ENCODE assay signal across 8 cellular contexts in genomic region chr11:14358729-14359439, GRCh38.
DNase-seq lines count a peak whose midpoint lies in the region; ATAC-seq and TF ChIP-seq lines count a peak whose summit lies in the region.

Gene RRAS2 (minus strand): TSS chr11:14359183. CDS start chr11:14358870, 313 bp downstream.

- H3K27ac ChIP-seq in epithelial cell of prostate (peak within 1 kb of the TSS; percentile 79), muscle layer of colon (ENCODE audit: low read depth, low read length) (peak within 1 kb of the TSS; percentile 37)

- peak within 1 kb of the TSS; percentile 80 for H3K4me3 ChIP-seq in AG10803 (ENCODE audit: low read length)
- H3K4me3 ChIP-seq in muscle layer of colon (ENCODE audit: low read depth in 1 of 2, low read length in 2 of 2): peak within 1 kb of the TSS; percentile 70 to 84

- no peak for TF ChIP-seq CTCF in AG10803 (conservative IDR thresholded peaks at IDR 0.05; ENCODE audit: low read length)

- H3K27me3 ChIP-seq in muscle layer of colon (ENCODE audit: control insufficient read depth in 1 of 2, insufficient read depth in 2 of 2, low read length in 2 of 2): no peaks in the 10 kb centered on the region

- no peaks in the 10 kb centered on the region for H3K9me3 ChIP-seq in muscle layer of colon (ENCODE audit: low read length)

- H3K9ac ChIP-seq in muscle layer of colon (ENCODE audit: low read length): peak within 1 kb of the TSS; percentile 60

- DNase-seq in AG10803 (ENCODE audit: low read depth) (peak; percentile 70), NOMO-1 (lab: John Stamatoyannopoulos, UW; ENCODE audit: unreplicated experiment in 2 of 2) (peak; percentile 39 to 69), activated T-cell treated with anti-CD3 and anti-CD28 coated beads for 1 hour (ENCODE audit: low read depth) (peak; percentile 67), epithelial cell of prostate (ENCODE audit: low read depth, low spot score) (no peak)
- DNase-seq in stimulated activated CD8-positive, alpha-beta memory T cell treated with anti-CD3 and anti-CD28 coated beads, Interleukin-7, amount 100 ng/mL, for 1 hour (ENCODE audit: low read depth in 2 of 2): peak; percentile 54 to 63

- ATAC-seq in GM18870 (IDR thresholded peaks at IDR 0.05; ENCODE audit: unreplicated experiment) (peak; percentile 44), HG03108 (IDR thresholded peaks at IDR 0.05; ENCODE audit: unreplicated experiment) (peak; percentile 72)

- H3K36me3 ChIP-seq in muscle layer of colon (ENCODE audit: insufficient read depth, low read length): no peaks in the 10 kb centered on the region

- peaks cover 12% of the 10 kb centered on the region for H3K4me1 ChIP-seq in muscle layer of colon (ENCODE audit: insufficient read depth, low read length)
